21 cellular contexts compared by ENCODE assay signal in genomic region chr10:133144771-133145170, GRCh38. TPM values are rescaled to one million over a fixed set of nuclear protein-coding genes. Genes with fewer than 3 reads are reported as not detected.
DNase-seq lines count a peak whose midpoint lies in the region; ATAC-seq and TF ChIP-seq lines count a peak whose summit lies in the region.
"Had no signal": no experiment of that assay in that cellular context is flagged by ENCODE, and none has a peak within 500 bp of the region (broad histone marks: within the 10 kb centered on the region; RNA-seq: fewer than 3 reads in every experiment).

No MANE protein-coding gene starts in this region.

- H2BK15ac ChIP-seq in mesenchymal stem cell (ENCODE audit: low read depth, poor library complexity, severe bottlenecking), result no peak overlapping the region

- H3K9me3 Mint-ChIP-seq in natural killer cell treated with Interleukin-12 subunit alpha and Interleukin-12 subunit beta and Interleukin-15 and Interleukin-18, amount 100 ng/mL, for 72 hours, result peaks cover 3% of the 10 kb centered on the region
- H3K9me3 Mint-ChIP-seq in natural killer cell, result no peaks in the 10 kb centered on the region
- peaks cover 4% of the 10 kb centered on the region for H3K9me3 Mint-ChIP-seq in type B pancreatic cell
- H3K9me3 Mint-ChIP-seq in effector memory CD8-positive, alpha-beta T cell, result peaks cover 0 to 2% of the 10 kb centered on the region in 2 donors

- H3K27me3 ChIP-seq in adrenal gland (peaks cover 12% of the 10 kb centered on the region), mesenchymal stem cell (ENCODE audit: control insufficient read depth in 1 of 2, insufficient read depth in 1 of 2, low read length in 2 of 2) (peaks cover 0 to 44% of the 10 kb centered on the region in 2 experiments)

- H2AFZ ChIP-seq in mesenchymal stem cell (ENCODE audit: low read depth, low read length), result no peak overlapping the region

- no peak overlapping the region for H4K8ac ChIP-seq in mesenchymal stem cell (ENCODE audit: low read length)

- no peak overlapping the region for H3K4ac ChIP-seq in mesenchymal stem cell (ENCODE audit: low read depth in 1 of 2, low read length in 2 of 2)

- no peak for TF ChIP-seq POLR2A in adrenal gland (IDR thresholded peaks at IDR 0.05)

- H3K4me3 ChIP-seq in adrenal gland, result no peak overlapping the region
- H3K4me3 ChIP-seq in mesenchymal stem cell (ENCODE audit: insufficient read depth in 1 of 2, low read depth in 1 of 2, low read length in 2 of 2), result no peak overlapping the region

- peak overlapping the region; percentile 17 for H3K4me3 Mint-ChIP-seq in natural killer cell treated with Interleukin-12 subunit alpha and Interleukin-12 subunit beta and Interleukin-15 and Interleukin-18, amount 100 ng/mL, for 72 hours
- H3K4me3 Mint-ChIP-seq in natural killer cell, result no peak overlapping the region
- H3K4me3 Mint-ChIP-seq in type B pancreatic cell, result peak overlapping the region; percentile 75
- H3K4me3 Mint-ChIP-seq in effector memory CD8-positive, alpha-beta T cell, result no peak overlapping the region

- intact Hi-C loops in natural killer cell (cut with micrococcal nuclease), result loop anchor here (2.0 kb wide), 1 partner anchor 16 kb away; the partner anchor contains the start of gene KNDC1
- intact Hi-C loops in adrenal gland (cut with DNase I), result loop anchor here in 1 of 2 donors (10.0 kb wide), 1 partner anchor 170 kb away; no protein-coding TSS in a partner anchor

- H3K4me1 Mint-ChIP-seq in natural killer cell treated with Interleukin-12 subunit alpha and Interleukin-12 subunit beta and Interleukin-15 and Interleukin-18, amount 100 ng/mL, for 72 hours (ENCODE audit: low read depth in 2 of 2), result peaks cover 2 to 11% of the 10 kb centered on the region in 2 donors
- H3K4me1 Mint-ChIP-seq in natural killer cell, result peaks cover 0 to 12% of the 10 kb centered on the region in 2 donors
- peaks cover 14% of the 10 kb centered on the region for H3K4me1 Mint-ChIP-seq in type B pancreatic cell (ENCODE audit: unreplicated experiment)
- H3K4me1 Mint-ChIP-seq in effector memory CD8-positive, alpha-beta T cell (ENCODE audit: low read depth in 2 of 2), result peaks cover 3 to 9% of the 10 kb centered on the region in 2 donors

- no peak overlapping the region for H2AK5ac ChIP-seq in mesenchymal stem cell (ENCODE audit: low read length, severe bottlenecking)

- H3K27me3 Mint-ChIP-seq in natural killer cell treated with Interleukin-12 subunit alpha and Interleukin-12 subunit beta and Interleukin-15 and Interleukin-18, amount 100 ng/mL, for 72 hours, result peaks cover 37 to 49% of the 10 kb centered on the region in 2 donors
- H3K27me3 Mint-ChIP-seq in natural killer cell (ENCODE audit: low read depth in 2 of 2) (peaks cover 44 to 48% of the 10 kb centered on the region in 2 donors), type B pancreatic cell (peaks cover 45% of the 10 kb centered on the region)
- peaks cover 58 to 75% of the 10 kb centered on the region in 2 donors for H3K27me3 Mint-ChIP-seq in effector memory CD8-positive, alpha-beta T cell

- peak overlapping the region; percentile 34 to 92 (median 82) for H3K27ac ChIP-seq in adrenal gland
- H3K27ac ChIP-seq in mesenchymal stem cell (ENCODE audit: low read length, poor library complexity, severe bottlenecking), result no peak overlapping the region
- H3K27ac ChIP-seq: C4-2B had no signal

- no peak overlapping the region for H3K23ac ChIP-seq in mesenchymal stem cell (ENCODE audit: low read length in 2 of 2)

- H3K18ac ChIP-seq in mesenchymal stem cell (ENCODE audit: low read depth in 1 of 2, low read length in 2 of 2), result no peak overlapping the region

- no peak overlapping the region for H3K4me2 ChIP-seq in mesenchymal stem cell (ENCODE audit: low read length, poor library complexity, severe bottlenecking)

- no peak overlapping the region for H3K27ac Mint-ChIP-seq in natural killer cell treated with Interleukin-12 subunit alpha and Interleukin-12 subunit beta and Interleukin-15 and Interleukin-18, amount 100 ng/mL, for 72 hours
- no peak overlapping the region for H3K27ac Mint-ChIP-seq in natural killer cell
- H3K27ac Mint-ChIP-seq in type B pancreatic cell, result peak overlapping the region; percentile 60
- no peak overlapping the region for H3K27ac Mint-ChIP-seq in effector memory CD8-positive, alpha-beta T cell

- no peak overlapping the region for H2BK5ac ChIP-seq in mesenchymal stem cell (ENCODE audit: low read depth, low read length, poor library complexity, severe bottlenecking)

- H2BK120ac ChIP-seq in mesenchymal stem cell (ENCODE audit: low read depth, low read length), result no peak overlapping the region

- H4K91ac ChIP-seq in mesenchymal stem cell (ENCODE audit: low read length), result no peak overlapping the region

- H3K36me3 Mint-ChIP-seq in natural killer cell treated with Interleukin-12 subunit alpha and Interleukin-12 subunit beta and Interleukin-15 and Interleukin-18, amount 100 ng/mL, for 72 hours, result peaks cover 12% of the 10 kb centered on the region
- H3K36me3 Mint-ChIP-seq in natural killer cell (peaks cover 8% of the 10 kb centered on the region), type B pancreatic cell (no peaks in the 10 kb centered on the region)
- no peaks in the 10 kb centered on the region for H3K36me3 Mint-ChIP-seq in effector memory CD8-positive, alpha-beta T cell (ENCODE audit: insufficient read depth)

- TF ChIP-seq CTCF in natural killer cell (IDR thresholded peaks at IDR 0.05), result no peak
- TF ChIP-seq CTCF in adrenal gland (IDR thresholded peaks at IDR 0.05), result peak in 1 of 6 experiments; percentile 14
- TF ChIP-seq CTCF in type B pancreatic cell (conservative IDR thresholded peaks at IDR 0.05), result no peak

- no peak overlapping the region for H3K9ac ChIP-seq in mesenchymal stem cell (ENCODE audit: low read length)

- H3K36me3 ChIP-seq in adrenal gland (replicated peaks in 1 of 2), result no peaks in the 10 kb centered on the region
- H3K36me3 ChIP-seq in mesenchymal stem cell (ENCODE audit: control insufficient read depth in 1 of 2, insufficient read depth in 2 of 2, low read depth in 1 of 2, low read length in 2 of 2), result no peaks in the 10 kb centered on the region

- no peaks in the 10 kb centered on the region for H3K9me3 ChIP-seq in adrenal gland (replicated peaks in 1 of 3)
- peaks cover 18% of the 10 kb centered on the region for H3K9me3 ChIP-seq in mesenchymal stem cell (ENCODE audit: control insufficient read depth, low read length)

- no peak overlapping the region for H3K14ac ChIP-seq in mesenchymal stem cell (ENCODE audit: low read length in 2 of 2)

- 44 to 60% (median 50%) methylated on average over 7 of the region's 7 CpGs for WGBS in adrenal gland, 4 donors
- WGBS in mesenchymal stem cell, result 90% methylated on average over 5 of the region's 7 CpGs

- DNase-seq in natural killer cell treated with Interleukin-12 subunit alpha and Interleukin-12 subunit beta and Interleukin-15 and Interleukin-18, amount 100 ng/mL, for 72 hours (ENCODE audit: low spot score), result no peak
- DNase-seq in natural killer cell, result no peak
- DNase-seq in adrenal gland, result peak in 6 of 7 donors; percentile 64 to 81 (median 78)
- peak; percentile 52 for DNase-seq in islet precursor cell
- no peak for DNase-seq in type B pancreatic cell (ENCODE audit: extremely low spot score, unreplicated experiment)
- no peak for DNase-seq in effector memory CD8-positive, alpha-beta T cell
- no peak for DNase-seq in mesenchymal stem cell
- DNase-seq: DMS 273 treated with DMSO at 0.1 percent for 48 hours; DND-41; KG1; MV-4-11; NCI-H1694 treated with DMSO at 0.1 percent for 48 hours; NCI-H510A; NCI-H748 treated with DMSO at 0.1 percent for 48 hours; NK-92 treated with Interleukin-12 subunit alpha and Interleukin-12 subunit beta, amount 100 ng/mL, for 24 hours; Right ventricle myocardium superior had no signal

- H3K79me1 ChIP-seq in mesenchymal stem cell (replicated peaks; ENCODE audit: low read length, poor library complexity, severe bottlenecking), result no peaks in the 10 kb centered on the region

- H2BK12ac ChIP-seq in mesenchymal stem cell (ENCODE audit: low read length in 2 of 2), result no peak overlapping the region

- peaks cover 7 to 18% of the 10 kb centered on the region in 2 donors for H3K4me1 ChIP-seq in adrenal gland (replicated peaks in 1 of 2)
- no peaks in the 10 kb centered on the region for H3K4me1 ChIP-seq in mesenchymal stem cell (ENCODE audit: control insufficient read depth, insufficient read depth, low read depth, low read length)

- no peak for ATAC-seq in natural killer cell treated with Interleukin-12 subunit alpha and Interleukin-12 subunit beta and Interleukin-15 and Interleukin-18, amount 100 ng/mL, for 72 hours
- ATAC-seq in natural killer cell, result no peak
- ATAC-seq in effector memory CD8-positive, alpha-beta T cell (replicated peaks), result no peak
- ATAC-seq in GM19452 (IDR thresholded peaks at IDR 0.05; ENCODE audit: unreplicated experiment), result no peak

RNA-seq across cellular contexts. Expression of gene KNDC1, which starts 15.2 kb away (rescaled TPM):
- total RNA-seq in natural killer cell treated with Interleukin-12 subunit alpha and Interleukin-12 subunit beta and Interleukin-15 and Interleukin-18, amount 100 ng/mL, for 72 hours, result under 1 TPM; 0.05 to 0.36 TPM
- 1 to 10 TPM in 2 of 3 donors, not detected in 1; 2.1 to 5.9 TPM for total RNA-seq in natural killer cell
- total RNA-seq in adrenal gland, result 10 to 100 TPM; 12.2 to 93.4 (median 41.5) TPM
- 10 to 100 TPM in 2 of 3 donors, 1 to 10 TPM in 1; 1.0 to 53.2 (median 19.2) TPM for polyA plus RNA-seq in adrenal gland
- total RNA-seq in type B pancreatic cell (ENCODE audit: low replicate concordance), result 2.7 and 6.4 TPM in 2 replicates
- 0.07 TPM for polyA plus RNA-seq in mesenchymal stem cell (2013, experiment 1 of 2)
- polyA plus RNA-seq in mesenchymal stem cell (2013, experiment 2 of 2), result 0.12 TPM
- total RNA-seq: HepG2, OCI-LY7, Right ventricle myocardium superior had no signal

RNA-seq across cellular contexts. Expression of gene ADGRA1, which starts 57.0 kb away (rescaled TPM):
- not detected for total RNA-seq in natural killer cell treated with Interleukin-12 subunit alpha and Interleukin-12 subunit beta and Interleukin-15 and Interleukin-18, amount 100 ng/mL, for 72 hours
- total RNA-seq in natural killer cell, result not detected
- total RNA-seq in adrenal gland, result 1 to 10 TPM in 3 of 8 donors, under 1 TPM in 3, not detected in 2; 0.06 to 6.8 (median 1.7) TPM
- 1 to 10 TPM; 2.2 to 8.2 (median 4.5) TPM for polyA plus RNA-seq in adrenal gland
- 0.99 and 1.6 TPM in 2 replicates for total RNA-seq in type B pancreatic cell (ENCODE audit: low replicate concordance)
- not detected for polyA plus RNA-seq in mesenchymal stem cell (2013, experiment 1 of 2)
- polyA plus RNA-seq in mesenchymal stem cell (2013, experiment 2 of 2), result not detected
- total RNA-seq: G401, HepG2, OCI-LY7, Right ventricle myocardium superior had no signal
- polyA plus RNA-seq: HepG2 had no signal

Comparison
In these comparisons a context has a peak if more than half of its experiments do, and no peak if none do; other contexts are left out.
1. H3K4me3 Mint-ChIP-seq: peak in natural killer cell treated with Interleukin-12 subunit alpha and Interleukin-12 subunit beta and Interleukin-15 and Interleukin-18, amount 100 ng/mL, for 72 hours (single experiment) and type B pancreatic cell (single experiment); none in natural killer cell (single experiment) and effector memory CD8-positive, alpha-beta T cell (0 of 2).
2. DNase-seq: peak in adrenal gland (6 of 7) and islet precursor cell (single experiment); none in natural killer cell treated with Interleukin-12 subunit alpha and Interleukin-12 subunit beta and Interleukin-15 and Interleukin-18, amount 100 ng/mL, for 72 hours (single experiment), natural killer cell (single experiment), type B pancreatic cell (single experiment), effector memory CD8-positive, alpha-beta T cell (0 of 3) and mesenchymal stem cell (single experiment).